In the genomic region with DNA sequence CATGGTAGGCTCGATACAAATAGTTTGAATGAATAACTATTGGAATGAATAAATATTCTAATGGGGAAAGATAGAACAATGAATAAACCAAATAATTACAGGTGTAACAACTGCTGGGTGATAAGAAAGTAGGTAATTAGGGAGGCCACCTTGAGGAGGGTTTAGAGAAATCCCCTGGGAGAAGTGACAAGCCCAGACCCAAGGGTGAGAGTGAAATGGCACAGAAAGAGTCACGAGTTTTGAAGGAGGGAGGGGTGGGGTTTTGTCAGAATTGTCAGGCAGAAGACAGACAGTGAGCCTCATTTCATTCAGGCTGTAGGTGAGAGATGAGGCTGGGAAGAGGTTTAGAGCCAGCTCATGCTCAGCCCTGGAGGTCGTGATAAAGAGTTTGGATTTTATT, we compare ENCODE assay signal across 15 cellular contexts.
DNase-seq lines count a peak whose midpoint lies in the region; ATAC-seq and TF ChIP-seq lines count a peak whose summit lies in the region.
"Had no signal": no experiment of that assay in that cellular context is flagged by ENCODE, and none has a peak within 500 bp of the region (broad histone marks: within the 10 kb centered on the region; RNA-seq: fewer than 3 reads in every experiment).

No MANE protein-coding gene starts in this region.

- H3K4me3 Mint-ChIP-seq in neural progenitor cell, result no peak overlapping the region
- no peak overlapping the region for H3K4me3 Mint-ChIP-seq in activated T-helper 1 cell treated with anti-CD3 and anti-CD28 coated beads, Interleukin-12 subunit alpha, Interleukin-12 subunit beta, Interleukin-2, Interleukin-4 antibody, amounts not matched to agents 30 ng/mL and 10 ng/mL and 1 ng/mL, durations not matched to agents 14 hours and 24 hours and 36 hours
- H3K4me3 Mint-ChIP-seq: CD14-positive monocyte; CD4-positive, alpha-beta memory T cell had no signal

- H3F3A ChIP-seq in neural progenitor cell (ENCODE audit: low read depth), result no peaks in the 10 kb centered on the region

- H3K27me3 Mint-ChIP-seq in neural progenitor cell (ENCODE audit: insufficient read depth, low read depth), result peaks cover 4% of the 10 kb centered on the region
- no peaks in the 10 kb centered on the region for H3K27me3 Mint-ChIP-seq in activated T-helper 1 cell treated with anti-CD3 and anti-CD28 coated beads, Interleukin-12 subunit alpha, Interleukin-12 subunit beta, Interleukin-2, Interleukin-4 antibody, amounts not matched to agents 30 ng/mL and 10 ng/mL and 1 ng/mL, durations not matched to agents 14 hours and 24 hours and 36 hours (ENCODE audit: insufficient read depth)
- H3K27me3 Mint-ChIP-seq: CD4-positive, alpha-beta memory T cell had no signal

- H3K9me3 ChIP-seq in neural progenitor cell (ENCODE audit: low read depth), result no peaks in the 10 kb centered on the region
- H3K9me3 ChIP-seq: BLaER1 had no signal

- H3K4me2 ChIP-seq in neural progenitor cell, result no peak overlapping the region
- H3K4me2 ChIP-seq: BLaER1 had no signal

- no peaks in the 10 kb centered on the region for H3K9me3 Mint-ChIP-seq in neural progenitor cell
- H3K9me3 Mint-ChIP-seq in activated T-helper 1 cell treated with anti-CD3 and anti-CD28 coated beads, Interleukin-12 subunit alpha, Interleukin-12 subunit beta, Interleukin-2, Interleukin-4 antibody, amounts not matched to agents 30 ng/mL and 10 ng/mL and 1 ng/mL, durations not matched to agents 14 hours and 24 hours and 36 hours, result no peaks in the 10 kb centered on the region
- H3K9me3 Mint-ChIP-seq: CD14-positive monocyte had no signal

- no peaks in the 10 kb centered on the region for H3K36me3 ChIP-seq in neural progenitor cell
- H3K36me3 ChIP-seq: BLaER1 had no signal

- no peak overlapping the region for H3K4me3 ChIP-seq in neural progenitor cell
- H3K4me3 ChIP-seq: BLaER1 had no signal

- no peaks in the 10 kb centered on the region for H3K79me2 ChIP-seq in neural progenitor cell (ENCODE audit: low read depth)

- no peaks in the 10 kb centered on the region for H4K20me1 ChIP-seq in neural progenitor cell (ENCODE audit: low read depth)
- H4K20me1 ChIP-seq: BLaER1 had no signal

- peaks cover 11% of the 10 kb centered on the region for H3K4me1 Mint-ChIP-seq in neural progenitor cell
- no peaks in the 10 kb centered on the region for H3K4me1 Mint-ChIP-seq in activated T-helper 1 cell treated with anti-CD3 and anti-CD28 coated beads, Interleukin-12 subunit alpha, Interleukin-12 subunit beta, Interleukin-2, Interleukin-4 antibody, amounts not matched to agents 30 ng/mL and 10 ng/mL and 1 ng/mL, durations not matched to agents 14 hours and 24 hours and 36 hours (ENCODE audit: low read depth)
- H3K4me1 Mint-ChIP-seq: CD14-positive monocyte; CD4-positive, alpha-beta memory T cell had no signal

- no peak overlapping the region for H3K27ac ChIP-seq in neural progenitor cell
- H3K27ac ChIP-seq: BLaER1, HL-60 had no signal

- intact Hi-C loops in activated T-helper 1 cell treated with anti-CD3 and anti-CD28 coated beads, Interleukin-12 subunit alpha, Interleukin-12 subunit beta, Interleukin-2, Interleukin-4 antibody, amounts not matched to agents 30 ng/mL and 10 ng/mL and 1 ng/mL, durations not matched to agents 14 hours and 24 hours and 36 hours (cut with micrococcal nuclease), result no loop called here

- H3K27ac Mint-ChIP-seq in neural progenitor cell, result no peak overlapping the region
- no peak overlapping the region for H3K27ac Mint-ChIP-seq in activated T-helper 1 cell treated with anti-CD3 and anti-CD28 coated beads, Interleukin-12 subunit alpha, Interleukin-12 subunit beta, Interleukin-2, Interleukin-4 antibody, amounts not matched to agents 30 ng/mL and 10 ng/mL and 1 ng/mL, durations not matched to agents 14 hours and 24 hours and 36 hours
- H3K27ac Mint-ChIP-seq: CD14-positive monocyte; CD4-positive, alpha-beta memory T cell had no signal

- ATAC-seq in GM18868 (IDR thresholded peaks at IDR 0.05; ENCODE audit: unreplicated experiment), result peak; percentile 75

- no peaks in the 10 kb centered on the region for H3K36me3 Mint-ChIP-seq in neural progenitor cell
- H3K36me3 Mint-ChIP-seq in activated T-helper 1 cell treated with anti-CD3 and anti-CD28 coated beads, Interleukin-12 subunit alpha, Interleukin-12 subunit beta, Interleukin-2, Interleukin-4 antibody, amounts not matched to agents 30 ng/mL and 10 ng/mL and 1 ng/mL, durations not matched to agents 14 hours and 24 hours and 36 hours (ENCODE audit: low read depth), result no peaks in the 10 kb centered on the region
- H3K36me3 Mint-ChIP-seq: CD14-positive monocyte; CD4-positive, alpha-beta memory T cell had no signal

- H3K4me1 ChIP-seq in neural progenitor cell, result no peaks in the 10 kb centered on the region
- H3K4me1 ChIP-seq: BLaER1 had no signal

- no peak overlapping the region for H3K9ac ChIP-seq in neural progenitor cell
- H3K9ac ChIP-seq: BLaER1 had no signal

- DNase-seq in NCI-H69 (lab: John Stamatoyannopoulos, UW), result peak; percentile 30
- no peak for DNase-seq in neural progenitor cell (ENCODE audit: low spot score)
- no peak for DNase-seq in activated T-helper 1 cell treated with anti-CD3 and anti-CD28 coated beads, Interleukin-12 subunit alpha, Interleukin-12 subunit beta, Interleukin-2, Interleukin-4 antibody, amounts not matched to agents 30 ng/mL and 10 ng/mL and 1 ng/mL, durations not matched to agents 14 hours and 24 hours and 36 hours (ENCODE audit: low spot score)
- no peak for DNase-seq in NCI-H510A treated with DMSO at 0.1 percent for 48 hours (lab: John Stamatoyannopoulos, UW)
- DNase-seq in NCI-H446 treated with DMSO at 0.1 percent for 48 hours (lab: John Stamatoyannopoulos, UW), result no peak
- no peak for DNase-seq in NCI-H1092 treated with DMSO at 0.1 percent for 48 hours (lab: John Stamatoyannopoulos, UW)
- DNase-seq: 8988T; CD4-positive, alpha-beta memory T cell; DMS79 treated with DMSO at 0.1 percent for 48 hours; GF-D8; HCEC 1CT had no signal

- peak overlapping the region; percentile 3 for H2AFZ ChIP-seq in neural progenitor cell (replicated peaks)

- no peak for TF ChIP-seq CTCF in neural progenitor cell (IDR thresholded peaks at IDR 0.05)

- no peaks in the 10 kb centered on the region for H3K27me3 ChIP-seq in neural progenitor cell
- H3K27me3 ChIP-seq: BLaER1 had no signal
